ENCODE assay signal across 9 cellular contexts in genomic region chr12:80268924-80269749, GRCh38.
DNase-seq lines count a peak whose midpoint lies in the region; ATAC-seq and TF ChIP-seq lines count a peak whose summit lies in the region.
"Had no signal": no experiment of that assay in that cellular context is flagged by ENCODE, and none has a peak within 500 bp of the region (broad histone marks: within the 10 kb centered on the region; RNA-seq: fewer than 3 reads in every experiment).

No MANE protein-coding gene starts in this region.

- DNase-seq in cardiac muscle cell (ENCODE audit: low read depth in 1 of 2, low spot score in 1 of 2), result peak in 1 of 2 donors; percentile 52
- DNase-seq in heart left ventricle, result no peak
- peak; percentile 75 for DNase-seq in Panc1 (ENCODE audit: low read depth, low spot score)
- peak; percentile 44 for DNase-seq in fibroblast of the conjunctiva (ENCODE audit: low read depth)
- no peak for DNase-seq in BE2C
- no peak for DNase-seq in DMS79 (lab: John Stamatoyannopoulos, UW)
- DNase-seq in GDM1 (lab: John Stamatoyannopoulos, UW), result no peak
- DNase-seq in NCI-H82 treated with DMSO at 0.1 percent for 48 hours (lab: John Stamatoyannopoulos, UW; ENCODE audit: unreplicated experiment), result no peak

- H3K36me3 ChIP-seq in cardiac muscle cell (no peaks in the 10 kb centered on the region), heart left ventricle (no peaks in the 10 kb centered on the region), Panc1 (ENCODE audit: control insufficient read depth, insufficient read depth, low read length) (no peaks in the 10 kb centered on the region), BE2C (no peaks in the 10 kb centered on the region)

- ATAC-seq in heart left ventricle (no peak), Panc1 (peak; percentile 97)

- TF ChIP-seq CTCF in cardiac muscle cell (IDR thresholded peaks at IDR 0.05; ENCODE audit: low read depth, low read length) (no peak), heart left ventricle (IDR thresholded peaks at IDR 0.05) (no peak), Panc1 (IDR thresholded peaks at IDR 0.05) (no peak), BE2C (IDR thresholded peaks at IDR 0.05; ENCODE audit: low read depth, low read length) (no peak)

- no TSS peak for BruUV-seq in Panc1 (replicated peaks; lab: Mats Ljungman, UMichigan)

- in situ Hi-C loops in Panc1 (cut with HindIII; ENCODE audit: low pct_unique_long_range_greater_than_20kb, low sequenced_read_pairs), result no loop called here

- H3K9me3 ChIP-seq in cardiac muscle cell (ENCODE audit: low read depth) (no peaks in the 10 kb centered on the region), heart left ventricle (no peaks in the 10 kb centered on the region), Panc1 (ENCODE audit: control insufficient read depth, insufficient read depth, low read depth, low read length) (no peaks in the 10 kb centered on the region), BE2C (no peaks in the 10 kb centered on the region)

- CTCF ChIA-PET in Panc1 (lab: Charles Lee), result interaction anchor here (0.7 to 1.9 kb wide), 3 partner anchors 74 to 1566 kb away, joined by 4 to 13 read pairs (median 5); no protein-coding TSS in a partner anchor

- H3K27me3 ChIP-seq in cardiac muscle cell, result no peaks in the 10 kb centered on the region
- no peaks in the 10 kb centered on the region for H3K27me3 ChIP-seq in heart left ventricle
- no peaks in the 10 kb centered on the region for H3K27me3 ChIP-seq in Panc1 (ENCODE audit: control insufficient read depth, insufficient read depth, low read length)
- peaks cover 6% of the 10 kb centered on the region; the same call in 1 of the 2 replicates for H3K27me3 ChIP-seq in BE2C

- H3K4me3 ChIP-seq in cardiac muscle cell, result no peak overlapping the region
- no peak overlapping the region for H3K4me3 ChIP-seq in heart left ventricle
- H3K4me3 ChIP-seq in Panc1 (ENCODE audit: low read depth in 2 of 2, low read length in 2 of 2), result no peak overlapping the region
- no peak overlapping the region for H3K4me3 ChIP-seq in BE2C (ENCODE audit: low read depth, low read length)

- intact Hi-C loops in heart left ventricle (cut with DNase I), result loop anchor here in 8 of 10 donors (2.0 to 10.0 kb wide), 6 partner anchors 37 to 864 kb away; no protein-coding TSS in a partner anchor
- intact Hi-C loops in Panc1 (cut with micrococcal nuclease; ENCODE audit: unreplicated experiment), result loop anchor here (1.0 to 10.0 kb wide), 2 partner anchors 74 to 864 kb away; no protein-coding TSS in a partner anchor

- POLR2A ChIA-PET in Panc1 (lab: Charles Lee), result no interaction called here

- H3K4me1 ChIP-seq in cardiac muscle cell (ENCODE audit: low read depth), result peaks cover 16% of the 10 kb centered on the region
- H3K4me1 ChIP-seq in heart left ventricle, result peaks cover 0 to 8% (median 0%) of the 10 kb centered on the region in 12 donors
- H3K4me1 ChIP-seq in Panc1 (ENCODE audit: control insufficient read depth, insufficient read depth, low read length), result 0 out of 2 replicates have a peak, but pooled peaks cover 2% of the 10 kb centered on the region
- H3K4me1 ChIP-seq in BE2C, result no peaks in the 10 kb centered on the region

- TF ChIP-seq POLR2A in heart left ventricle (IDR thresholded peaks at IDR 0.05), result no peak

- H3K27ac ChIP-seq in cardiac muscle cell, result peak overlapping the region; percentile 14
- no peak overlapping the region for H3K27ac ChIP-seq in heart left ventricle
- no peak overlapping the region for H3K27ac ChIP-seq in Panc1 (ENCODE audit: low read length)
- H3K27ac ChIP-seq: HL-60 had no signal

Comparison
In these comparisons a context has a peak if more than half of its experiments do, and no peak if none do; other contexts are left out.
1. DNase-seq: peak in Panc1 (single experiment) and fibroblast of the conjunctiva (single experiment); none in heart left ventricle (0 of 5), BE2C (single experiment), DMS79 (single experiment), GDM1 (single experiment) and NCI-H82 treated with DMSO at 0.1 percent for 48 hours (single experiment).